11 cellular contexts compared by ENCODE assay signal in genomic region chr19:38699027-38699346, GRCh38. TPM values are rescaled to one million over a fixed set of nuclear protein-coding genes. Genes with fewer than 3 reads are reported as not detected.
DNase-seq lines count a peak whose midpoint lies in the region; ATAC-seq and TF ChIP-seq lines count a peak whose summit lies in the region.
"Had no signal": no experiment of that assay in that cellular context is flagged by ENCODE, and none has a peak within 500 bp of the region (broad histone marks: within the 10 kb centered on the region; RNA-seq: fewer than 3 reads in every experiment).

No MANE protein-coding gene starts in this region.

- H3K9me3 Mint-ChIP-seq in Calu3 (ENCODE audit: low read depth, unreplicated experiment) = no peaks in the 10 kb centered on the region
- H3K9me3 Mint-ChIP-seq in T-helper 2 cell treated with Interferon-gamma antibody and Interleukin-4, amounts not matched to agents 5 μg/mL and 100 μg/mL, for 36 hours = no peaks in the 10 kb centered on the region

- peak overlapping the region; percentile 100 for H3K27ac Mint-ChIP-seq in Calu3 (ENCODE audit: unreplicated experiment)
- peak overlapping the region; percentile 26 for H3K27ac Mint-ChIP-seq in T-helper 2 cell treated with Interferon-gamma antibody and Interleukin-4, amounts not matched to agents 5 μg/mL and 100 μg/mL, for 36 hours

- H3K4me3 Mint-ChIP-seq in Calu3 (ENCODE audit: low read depth, unreplicated experiment) = no peak overlapping the region
- no peak overlapping the region for H3K4me3 Mint-ChIP-seq in T-helper 2 cell treated with Interferon-gamma antibody and Interleukin-4, amounts not matched to agents 5 μg/mL and 100 μg/mL, for 36 hours

- H3K4me1 ChIP-seq in esophagus (ENCODE audit: control insufficient read depth in 2 of 2, insufficient read depth in 2 of 2, low read length in 1 of 2) (peaks cover 9 to 50% of the 10 kb centered on the region in 2 donors), prostate gland (replicated peaks) (no peaks in the 10 kb centered on the region)

- H3K27me3 Mint-ChIP-seq in Calu3 (ENCODE audit: unreplicated experiment) = no peaks in the 10 kb centered on the region
- no peaks in the 10 kb centered on the region for H3K27me3 Mint-ChIP-seq in T-helper 2 cell treated with Interferon-gamma antibody and Interleukin-4, amounts not matched to agents 5 μg/mL and 100 μg/mL, for 36 hours (ENCODE audit: low read depth)

- no TSS peak for BruUV-seq in Calu3 (replicated peaks; lab: Mats Ljungman, UMichigan)

- TF ChIP-seq POLR2A in prostate gland (IDR thresholded peaks at IDR 0.05) = no peak

- TF ChIP-seq CTCF in Calu3 (IDR thresholded peaks at IDR 0.05; ENCODE audit: unreplicated experiment) (no peak), prostate gland (IDR thresholded peaks at IDR 0.05) (peak in 1 of 4 experiments; percentile 32)

- H3K36me3 ChIP-seq in esophagus (ENCODE audit: control insufficient read depth in 2 of 2, insufficient read depth in 2 of 2, low read length in 1 of 2) (peaks cover 17 to 52% of the 10 kb centered on the region in 2 donors), prostate gland (no peaks in the 10 kb centered on the region)

- no peak for ATAC-seq in HG03469 (IDR thresholded peaks at IDR 0.05; ENCODE audit: unreplicated experiment)
- no peak for ATAC-seq in GM21825 (IDR thresholded peaks at IDR 0.05; ENCODE audit: unreplicated experiment)

- intact Hi-C loops in Calu3 (cut with micrococcal nuclease; ENCODE audit: unreplicated experiment) (no loop called here), prostate gland (cut with DNase I) (no loop called here)

- peaks cover 75% of the 10 kb centered on the region for H3K4me1 Mint-ChIP-seq in Calu3 (ENCODE audit: low read depth, unreplicated experiment)
- peaks cover 38% of the 10 kb centered on the region for H3K4me1 Mint-ChIP-seq in T-helper 2 cell treated with Interferon-gamma antibody and Interleukin-4, amounts not matched to agents 5 μg/mL and 100 μg/mL, for 36 hours (ENCODE audit: low read depth)

- H3K27me3 ChIP-seq in esophagus (ENCODE audit: control insufficient read depth in 1 of 2, insufficient read depth in 2 of 2, low read length in 2 of 2) = no peaks in the 10 kb centered on the region
- no peaks in the 10 kb centered on the region for H3K27me3 ChIP-seq in prostate gland (replicated peaks; ENCODE audit: insufficient read depth)

- CTCF ChIA-PET in Calu3 (lab: Charles Lee) = interaction anchor here (0.7 kb wide), 1 partner anchor 12 kb away, joined by 3 read pairs; no protein-coding TSS in a partner anchor

- peaks cover 100% of the 10 kb centered on the region for H3K36me3 Mint-ChIP-seq in Calu3 (ENCODE audit: insufficient read depth, unreplicated experiment)
- peaks cover 29% of the 10 kb centered on the region for H3K36me3 Mint-ChIP-seq in T-helper 2 cell treated with Interferon-gamma antibody and Interleukin-4, amounts not matched to agents 5 μg/mL and 100 μg/mL, for 36 hours (ENCODE audit: low read depth)

- no peaks in the 10 kb centered on the region for H3K9me3 ChIP-seq in esophagus (ENCODE audit: control insufficient read depth in 2 of 2, insufficient read depth in 1 of 2, low read depth in 1 of 2, low read length in 1 of 2)
- no peaks in the 10 kb centered on the region for H3K9me3 ChIP-seq in prostate gland

- H3K27ac ChIP-seq in esophagus (ENCODE audit: low read depth in 2 of 2, low read length in 1 of 2) (peak overlapping the region; percentile 53 to 82), prostate gland (peak overlapping the region; percentile 35 to 36)

- 45 to 54% methylated on average over 7 of the region's 7 CpGs for WGBS in esophagus, 2 donors
- 42% methylated on average over 7 of the region's 7 CpGs for WGBS in prostate gland

- H3K4me3 ChIP-seq in esophagus (ENCODE audit: low read depth in 1 of 2, low read length in 2 of 2) = no peak overlapping the region
- H3K4me3 ChIP-seq in prostate gland = no peak overlapping the region

- DNase-seq in Calu3 (no peak), prostate gland (ENCODE audit: low spot score) (peak; percentile 64), iPS-NIHi7 (ENCODE audit: extremely low spot score) (no peak), KG1 (lab: John Stamatoyannopoulos, UW) (no peak)
- peak; percentile 56 for DNase-seq in T-helper 2 cell treated with Interferon-gamma antibody and Interleukin-4, amounts not matched to agents 5 μg/mL and 100 μg/mL, for 36 hours (ENCODE audit: low spot score)
- DNase-seq: NCI-H1436 had no signal

RNA-seq across cellular contexts. Expression of gene CAPN12, which starts 45.3 kb away (rescaled TPM):
- total RNA-seq in Calu3 (2022) (14.5 and 14.7 TPM in 2 replicates), prostate gland (1 to 10 TPM; 2.3 to 6.0 TPM)
- 10 to 100 TPM in 1 of 2 donors, 1 to 10 TPM in 1; 4.1 to 12.3 TPM for polyA plus RNA-seq in esophagus
- total RNA-seq: myocyte, SK-MEL-5 had no signal

RNA-seq across cellular contexts. Expression of gene ACTN4, which starts 51.5 kb away (rescaled TPM):
- total RNA-seq in Calu3 (2022) (1,462 and 1,577 TPM in 2 replicates), prostate gland (100 to 1,000 TPM; 312 to 330 TPM)
- polyA plus RNA-seq in esophagus = 100 to 1,000 TPM; 261 to 376 TPM

Comparison
In these comparisons a context has a peak if more than half of its experiments do, and no peak if none do; other contexts are left out.
1. DNase-seq: peak in T-helper 2 cell treated with Interferon-gamma antibody and Interleukin-4, amounts not matched to agents 5 μg/mL and 100 μg/mL, for 36 hours (single experiment) and prostate gland (single experiment); none in Calu3 (single experiment), iPS-NIHi7 (single experiment) and KG1 (single experiment).